In the genomic region with DNA sequence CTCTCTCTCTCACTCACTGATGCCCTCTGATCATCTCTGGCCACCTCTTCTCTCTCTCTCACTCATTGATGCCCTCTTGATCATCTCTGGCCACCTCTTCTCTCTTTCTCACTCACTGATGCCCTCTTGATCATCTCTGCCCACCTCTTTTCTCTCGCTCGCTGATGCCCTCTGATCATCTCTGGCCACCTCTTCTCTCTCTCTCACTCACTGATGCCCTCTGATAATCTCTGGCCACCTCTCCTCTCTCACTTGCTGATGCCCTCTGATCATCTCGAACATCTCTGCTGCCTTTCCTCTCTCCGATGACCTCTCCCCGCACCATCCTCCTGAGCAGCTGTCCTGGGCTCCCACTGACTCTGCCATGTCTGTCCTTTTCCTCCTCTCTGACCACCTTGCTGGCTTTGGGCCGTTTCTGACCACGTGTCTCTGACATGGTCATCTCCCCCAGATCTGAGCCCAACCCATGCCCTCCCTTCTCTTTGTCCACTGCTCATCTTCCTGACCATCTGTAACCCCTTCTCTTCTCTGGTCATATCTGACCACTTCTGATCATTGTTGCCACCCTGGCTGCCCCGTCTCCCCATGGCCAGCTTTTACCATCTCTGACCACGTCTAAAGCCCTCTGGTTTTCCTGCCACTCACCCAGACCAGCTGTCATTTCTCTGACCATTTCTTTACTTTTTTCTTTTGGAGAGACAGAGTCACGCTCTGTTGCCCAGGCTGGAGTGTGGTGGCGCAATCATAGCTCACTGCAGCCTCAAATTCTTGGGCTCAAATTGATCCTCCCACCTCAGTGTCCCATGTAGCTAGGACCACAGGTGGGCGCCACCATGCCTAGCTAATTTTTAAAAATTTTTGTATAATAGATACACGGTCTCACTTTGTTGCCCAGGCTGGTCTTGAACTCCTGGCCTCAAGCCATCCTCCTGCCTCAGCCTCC, we compare ENCODE assay signal across 11 cellular contexts. TPM values are rescaled to one million over a fixed set of nuclear protein-coding genes. Genes with fewer than 3 reads are reported as not detected.
DNase-seq lines count a peak whose midpoint lies in the region; ATAC-seq, FAIRE-seq and TF ChIP-seq lines count a peak whose summit lies in the region.
"Had no signal": no experiment of that assay in that cellular context is flagged by ENCODE, and none has a peak within 500 bp of the region (broad histone marks: within the 10 kb centered on the region; RNA-seq: fewer than 3 reads in every experiment).

No MANE protein-coding gene starts in this region.

- H3K27ac ChIP-seq in left ventricle myocardium inferior (replicated peaks) (no peak overlapping the region), kidney (ENCODE audit: low read depth in 2 of 2, low read length in 2 of 2) (no peak overlapping the region), upper lobe of right lung (no peak overlapping the region)

- H3K4me1 Mint-ChIP-seq in activated naive CD8-positive, alpha-beta T cell treated with anti-CD3 and anti-CD28 coated beads, Interleukin-2, amount 50 U/mL, for 24 hours = peaks cover 30% of the 10 kb centered on the region

- H3K27me3 Mint-ChIP-seq in activated naive CD8-positive, alpha-beta T cell treated with anti-CD3 and anti-CD28 coated beads, Interleukin-2, amount 50 U/mL, for 24 hours = peaks cover 3% of the 10 kb centered on the region

- ATAC-seq in left cardiac atrium (no peak), upper lobe of right lung (no peak)
- no peak for ATAC-seq in activated naive CD8-positive, alpha-beta T cell treated with anti-CD3 and anti-CD28 coated beads, Interleukin-2, amount 50 U/mL, for 24 hours

- no peaks in the 10 kb centered on the region for H3K9me3 Mint-ChIP-seq in activated naive CD8-positive, alpha-beta T cell treated with anti-CD3 and anti-CD28 coated beads, Interleukin-2, amount 50 U/mL, for 24 hours

- H3K4me3 Mint-ChIP-seq in activated naive CD8-positive, alpha-beta T cell treated with anti-CD3 and anti-CD28 coated beads, Interleukin-2, amount 50 U/mL, for 24 hours = peak overlapping the region; percentile 71

- H3K4me3 ChIP-seq in left ventricle myocardium inferior = peak overlapping the region; percentile 71
- peak overlapping the region in 1 of 2 donors; percentile 63 for H3K4me3 ChIP-seq in kidney (ENCODE audit: low read length in 2 of 2)
- H3K4me3 ChIP-seq in upper lobe of right lung = peak overlapping the region; percentile 59

- H3K4me1 ChIP-seq in left ventricle myocardium inferior = peaks cover 30% of the 10 kb centered on the region
- H3K4me1 ChIP-seq in kidney (ENCODE audit: control insufficient read depth in 1 of 2, insufficient read depth in 1 of 2, low read depth in 1 of 2, low read length in 2 of 2) = peaks cover 15 to 22% of the 10 kb centered on the region in 2 donors
- peaks cover 17% of the 10 kb centered on the region for H3K4me1 ChIP-seq in upper lobe of right lung

- no peaks in the 10 kb centered on the region for H3K9me3 ChIP-seq in left ventricle myocardium inferior (replicated peaks)
- no peaks in the 10 kb centered on the region for H3K9me3 ChIP-seq in kidney (ENCODE audit: control insufficient read depth in 1 of 2, low read length in 2 of 2)
- no peaks in the 10 kb centered on the region for H3K9me3 ChIP-seq in upper lobe of right lung
- H3K9me3 ChIP-seq: sigmoid colon had no signal

- intact Hi-C loops in left ventricle myocardium inferior (cut with micrococcal nuclease) (loop anchor here (10.0 kb wide), 1 partner anchor 54 kb away; no protein-coding TSS in a partner anchor), left cardiac atrium (cut with DNase I) (loop anchor here (10.0 kb wide), 3 partner anchors 164 to 224 kb away; partner anchors contain the start of genes ARHGAP33 (in 1 of the 2), IGFLR1 (in 1 of the 2), KMT2B (in 1 of the 2) and LIN37 (in 1 of the 2)), kidney (cut with DNase I) (no loop called here), upper lobe of right lung (cut with DNase I) (loop anchor here (10.0 kb wide), 1 partner anchor 54 kb away; no protein-coding TSS in a partner anchor)

- peaks cover under 1% of the 10 kb centered on the region for H3K36me3 Mint-ChIP-seq in activated naive CD8-positive, alpha-beta T cell treated with anti-CD3 and anti-CD28 coated beads, Interleukin-2, amount 50 U/mL, for 24 hours (ENCODE audit: low read depth)

- FAIRE-seq in kidney (lab: Jason Lieb, UNC) = no peak

- H3K27me3 ChIP-seq in left ventricle myocardium inferior (ENCODE audit: low read depth) (no peaks in the 10 kb centered on the region), upper lobe of right lung (no peaks in the 10 kb centered on the region)
- H3K27me3 ChIP-seq: sigmoid colon had no signal

- DNase-seq in left ventricle myocardium inferior (no peak), left cardiac atrium (no peak), kidney (peak; percentile 41), upper lobe of right lung (no peak), RPMI8226 (no peak), NCI-H345 treated with DMSO at 0.1 percent for 48 hours (lab: John Stamatoyannopoulos, UW; ENCODE audit: unreplicated experiment) (no peak), GM13976 (ENCODE audit: low spot score) (no peak)
- DNase-seq in activated naive CD8-positive, alpha-beta T cell treated with anti-CD3 and anti-CD28 coated beads, Interleukin-2, amount 50 U/mL, for 24 hours = no peak
- DNase-seq: activated gamma-delta T cell treated with Interleukin-2 at 50 U/mL for 16 hours, SHP77, sigmoid colon had no signal

- H3K36me3 ChIP-seq in left ventricle myocardium inferior (peaks cover 32% of the 10 kb centered on the region), kidney (ENCODE audit: control insufficient read depth in 1 of 2, insufficient read depth in 2 of 2, low read length in 2 of 2) (no peaks in the 10 kb centered on the region), upper lobe of right lung (peaks cover 8% of the 10 kb centered on the region)

- H3K27ac Mint-ChIP-seq in activated naive CD8-positive, alpha-beta T cell treated with anti-CD3 and anti-CD28 coated beads, Interleukin-2, amount 50 U/mL, for 24 hours = no peak overlapping the region

- in situ Hi-C loops in GM13976 (cut with MboI; ENCODE audit: low sequenced_read_pairs, unreplicated experiment) = loop anchor here (10.0 kb wide), 1 partner anchor 54 kb away; no protein-coding TSS in a partner anchor

- H3K9ac ChIP-seq in kidney (ENCODE audit: low read length in 2 of 2) = no peak overlapping the region

- TF ChIP-seq CTCF in left ventricle myocardium inferior (IDR thresholded peaks at IDR 0.05; ENCODE audit: borderline replicate concordance) (no peak), kidney (IDR thresholded peaks at IDR 0.05; ENCODE audit: borderline replicate concordance, extremely low read depth, insufficient read depth) (no peak), upper lobe of right lung (IDR thresholded peaks at IDR 0.05) (no peak), GM13976 (IDR thresholded peaks at IDR 0.05; ENCODE audit: borderline replicate concordance, control extremely low read depth, extremely low read depth, insufficient read depth, missing control alignments) (no peak)

RNA-seq across cellular contexts. Expression of gene LRFN3, which starts 2.4 kb away (rescaled TPM):
- total RNA-seq in left ventricle myocardium inferior (7.1 TPM), left cardiac atrium (1 to 10 TPM; 7.6 to 9.7 TPM), kidney (9.4 TPM), upper lobe of right lung (10.5 TPM)
- polyA plus RNA-seq in kidney (ENCODE audit: insufficient read depth, low read depth, low replicate concordance) = 8.2 TPM

RNA-seq across cellular contexts. Expression of gene TYROBP, which starts 30.5 kb away (rescaled TPM):
- total RNA-seq in left ventricle myocardium inferior (26.2 TPM), left cardiac atrium (10 to 100 TPM; 43.4 to 88.7 TPM), kidney (77.6 TPM), upper lobe of right lung (367 TPM)
- polyA plus RNA-seq in kidney (ENCODE audit: insufficient read depth, low read depth, low replicate concordance) = 64.2 TPM

RNA-seq across cellular contexts. Expression of gene HCST, which starts 36.2 kb away (rescaled TPM):
- total RNA-seq in left ventricle myocardium inferior = 2.3 TPM
- total RNA-seq in left cardiac atrium = 10 to 100 TPM in 1 of 2 donors, 1 to 10 TPM in 1; 6.9 to 15.5 TPM
- 16.7 TPM for total RNA-seq in kidney
- 10.6 TPM for polyA plus RNA-seq in kidney (ENCODE audit: insufficient read depth, low read depth, low replicate concordance)
- total RNA-seq in upper lobe of right lung = 44.0 TPM

RNA-seq across cellular contexts. Expression of gene NFKBID, which starts 38.2 kb away (rescaled TPM):
- total RNA-seq in left ventricle myocardium inferior (2.3 TPM), left cardiac atrium (1 to 10 TPM; 3.9 to 5.4 TPM), kidney (23.9 TPM), upper lobe of right lung (19.5 TPM)
- 1.9 TPM for polyA plus RNA-seq in kidney (ENCODE audit: insufficient read depth, low read depth, low replicate concordance)

RNA-seq across cellular contexts. Expression of gene SDHAF1, which starts 56.4 kb away (rescaled TPM):
- total RNA-seq in left ventricle myocardium inferior (10.3 TPM), left cardiac atrium (10 to 100 TPM; 11.4 to 16.0 TPM), kidney (15.0 TPM), upper lobe of right lung (14.2 TPM)
- 34.3 TPM for polyA plus RNA-seq in kidney (ENCODE audit: insufficient read depth, low read depth, low replicate concordance)
